In genomic region chr5:6378128-6379023, GRCh38 we compare ENCODE assay signal across 8 cellular contexts. TPM values are rescaled to one million over a fixed set of nuclear protein-coding genes. Genes with fewer than 3 reads are reported as not detected.
A peak's percentile ranks its signal among the peaks of the same experiment; 100 is the strongest.
DNase-seq lines count a peak whose midpoint lies in the region; ATAC-seq lines count a peak whose summit lies in the region.

MED10 (minus strand) TSS chr5:6378547; CDS start chr5:6378483, 64 bp downstream.

- H3K9me3 ChIP-seq in endocrine pancreas (ENCODE audit: control insufficient read depth, low read length): no peaks in the 10 kb centered on the region

- H3K4ac ChIP-seq in mesendoderm (ENCODE audit: low read depth, low read length): peak within 1 kb of the TSS; percentile 44

- no peak within 1 kb of the TSS for H2BK15ac ChIP-seq in mesendoderm (replicated peaks; ENCODE audit: low read depth)

- peak within 1 kb of the TSS; percentile 91 for H3K4me2 ChIP-seq in mesendoderm (ENCODE audit: low read length)

- H4K5ac ChIP-seq in mesendoderm (ENCODE audit: low read length): no peak within 1 kb of the TSS

- no peak within 1 kb of the TSS for H2BK120ac ChIP-seq in mesendoderm (ENCODE audit: low read depth, low read length)

- peak within 1 kb of the TSS; percentile 65 for H3K18ac ChIP-seq in mesendoderm (ENCODE audit: low read length)

- H3K56ac ChIP-seq in mesendoderm (ENCODE audit: low read length): peak within 1 kb of the TSS; percentile 94

- H2BK5ac ChIP-seq in mesendoderm (ENCODE audit: low read length): no peak within 1 kb of the TSS

- peaks cover 6% of the 10 kb centered on the region for H3K36me3 ChIP-seq in endocrine pancreas (ENCODE audit: control insufficient read depth, insufficient read depth, low read length)
- peaks cover 10% of the 10 kb centered on the region for H3K36me3 ChIP-seq in mesendoderm (ENCODE audit: control insufficient read depth, insufficient read depth, low read length)

- no peak within 1 kb of the TSS for H3K27ac ChIP-seq in mesendoderm (ENCODE audit: low read depth, low read length)

- H3K79me1 ChIP-seq in mesendoderm (ENCODE audit: low read length): peaks cover 17% of the 10 kb centered on the region

- H3K4me1 ChIP-seq in endocrine pancreas (ENCODE audit: control insufficient read depth, insufficient read depth, low read length): peaks cover 4% of the 10 kb centered on the region
- peaks cover 6% of the 10 kb centered on the region for H3K4me1 ChIP-seq in mesendoderm (ENCODE audit: control insufficient read depth, low read depth, low read length)

- peak within 1 kb of the TSS; percentile 97 for H3K23ac ChIP-seq in mesendoderm (ENCODE audit: low read length)

- H3K9ac ChIP-seq in endocrine pancreas (ENCODE audit: control insufficient read depth, insufficient read depth, low read length) (peak within 1 kb of the TSS; percentile 27), mesendoderm (ENCODE audit: low read length) (peak within 1 kb of the TSS; percentile 95)

- H4K8ac ChIP-seq in mesendoderm (ENCODE audit: low read depth, low read length): peak within 1 kb of the TSS; percentile 83

- peak; percentile 98 for ATAC-seq in GM21360 (IDR thresholded peaks at IDR 0.05; ENCODE audit: unreplicated experiment)

- H3K27me3 ChIP-seq in endocrine pancreas (ENCODE audit: control insufficient read depth, insufficient read depth, low read length) (no peaks in the 10 kb centered on the region), mesendoderm (ENCODE audit: insufficient read depth, low read length, poor library complexity) (no peaks in the 10 kb centered on the region)

- peak; percentile 97 for DNase-seq in COLO668 (lab: John Stamatoyannopoulos, UW; ENCODE audit: unreplicated experiment)
- DNase-seq in HT1080 (ENCODE audit: low read depth): peak; percentile 88
- peak; percentile 98 for DNase-seq in NOMO-1 treated with DMSO at 0.1 percent for 48 hours (lab: John Stamatoyannopoulos, UW; ENCODE audit: unreplicated experiment)
- DNase-seq in activated CD8-positive, alpha-beta memory T cell treated with anti-CD3 and anti-CD28 coated beads for 4 hours (ENCODE audit: low read depth in 2 of 2): peak; percentile 90
- DNase-seq in mesendoderm: peak; percentile 96
- DNase-seq in stimulated activated CD8-positive, alpha-beta memory T cell treated with anti-CD3 and anti-CD28 coated beads, Interleukin-15, amount 100 ng/mL, for 1 hour (ENCODE audit: low read depth): peak; percentile 92

- no CpG with 5 or more reads among the region's 62 CpGs for WGBS in mesendoderm (ENCODE audit: extremely low coverage, insufficient coverage, low lambda C conversion rate)

- H3K4me3 ChIP-seq in endocrine pancreas (ENCODE audit: control insufficient read depth, insufficient read depth, low read length): peak within 1 kb of the TSS; percentile 64
- peak within 1 kb of the TSS; percentile 96 for H3K4me3 ChIP-seq in mesendoderm (ENCODE audit: low read length)

- H2AK5ac ChIP-seq in mesendoderm (ENCODE audit: low read length): no peak within 1 kb of the TSS

- H3K79me2 ChIP-seq in mesendoderm (ENCODE audit: control insufficient read depth, insufficient read depth, low read length): peaks cover 24% of the 10 kb centered on the region

RNA-seq across cellular contexts. Expression of gene MED10, which starts in this region (rescaled TPM):
- 24.3 and 40.2 TPM in 2 replicates for total RNA-seq in HT1080 (2014; rRNA removed; shearing (Covaris generic))
- polyA plus RNA-seq in HT1080 (2015; cell fraction: cytosol; rRNA removed): 62.7 and 80.2 TPM in 2 replicates
- polyA plus RNA-seq in HT1080 (2015; cell fraction: nucleus; rRNA removed): 89.6 and 101 TPM in 2 replicates
- polyA plus RNA-seq in mesendoderm (2013, experiment 1 of 2): 35.8 TPM
- polyA plus RNA-seq in mesendoderm (2013, experiment 2 of 2): 35.3 TPM
